ENCODE assay signal across 22 cellular contexts in the genomic region with DNA sequence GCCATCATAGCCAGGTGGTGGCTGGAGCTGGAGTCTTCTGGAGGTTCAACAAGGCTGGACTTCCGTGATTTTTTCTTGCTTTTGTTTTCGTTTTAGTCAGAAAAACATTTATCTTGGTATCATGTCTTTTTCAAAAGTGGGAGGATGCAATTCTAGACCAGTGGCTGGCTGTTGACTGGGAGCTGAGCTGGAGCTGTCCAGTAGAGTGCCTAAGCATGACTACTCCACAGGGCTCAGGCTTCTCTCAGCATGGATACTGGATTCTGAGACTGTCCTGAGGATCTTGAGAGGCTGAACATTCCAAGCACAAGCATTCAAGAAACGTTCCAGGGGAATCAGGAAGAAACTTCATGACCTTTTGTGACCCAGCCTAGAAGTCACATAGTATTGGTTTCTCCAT.
"Had no signal": no experiment of that assay in that cellular context is flagged by ENCODE, and none has a peak within 500 bp of the region (broad histone marks: within the 10 kb centered on the region; RNA-seq: fewer than 3 reads in every experiment).

No MANE protein-coding gene starts in this region.

- H3K36me3 ChIP-seq: breast epithelium, gastrocnemius medialis, neutrophil, ovary, vagina had no signal

- H3K4me3 ChIP-seq: breast epithelium, gastrocnemius medialis, ovary, testis, vagina had no signal

- H3K27me3 ChIP-seq: gastrocnemius medialis, neutrophil, ovary, testis, vagina had no signal

- H3K9me3 ChIP-seq: breast epithelium, gastrocnemius medialis, neutrophil, ovary, testis, vagina had no signal

- DNase-seq: activated CD4-positive, alpha-beta T cell treated with anti-CD3 and anti-CD28 coated beads for 36 hours; activated CD4-positive, CD25-positive, alpha-beta regulatory T cell; activated CD8-positive, alpha-beta memory T cell treated with anti-CD3 and anti-CD28 coated beads, Interleukin-2, amount 10 ng/mL, durations not matched to agents 7 days and 5 days; activated CD8-positive, alpha-beta T cell treated with anti-CD3 and anti-CD28 coated beads, Interleukin-2, amount 10 ng/mL, durations not matched to agents 7 days and 5 days; activated naive CD8-positive, alpha-beta T cell treated with anti-CD3 and anti-CD28 coated beads, Interleukin-2, amount 50 U/mL, for 24 hours; activated T-cell treated with anti-CD3 and anti-CD28 coated beads, Interleukin-2, amount 50 U/mL, for 48 hours; central memory CD4-positive, alpha-beta T cell; effector CD8-positive, alpha-beta T cell; gastrocnemius medialis; hippocampal formation; kidney; nephron progenitor cell; retina; stimulated activated CD4-positive, alpha-beta T cell treated with anti-CD3 and anti-CD28 coated beads, Interleukin-15, amount 100 ng/mL, for 24 hours; stimulated activated CD4-positive, alpha-beta T cell treated with anti-CD3 and anti-CD28 coated beads, Interleukin-2, amount 100 ng/mL, for 24 hours; stimulated activated naive CD4-positive, alpha-beta T cell; trophoblast cell had no signal

- H3K4me1 ChIP-seq: breast epithelium, gastrocnemius medialis, testis, vagina had no signal

- H3K27ac ChIP-seq: breast epithelium, gastrocnemius medialis, neutrophil, testis, vagina had no signal

- ATAC-seq: activated CD4-positive, alpha-beta T cell treated with anti-CD3 and anti-CD28 coated beads for 36 hours; activated CD8-positive, alpha-beta memory T cell treated with anti-CD3 and anti-CD28 coated beads, Interleukin-2, amount 10 ng/mL, durations not matched to agents 7 days and 5 days; activated CD8-positive, alpha-beta T cell treated with anti-CD3 and anti-CD28 coated beads, Interleukin-2, amount 10 ng/mL, durations not matched to agents 7 days and 5 days; activated naive CD8-positive, alpha-beta T cell treated with anti-CD3 and anti-CD28 coated beads, Interleukin-2, amount 50 U/mL, for 24 hours; gastrocnemius medialis had no signal
